1 cellular context compared by ENCODE assay signal in the genomic region with DNA sequence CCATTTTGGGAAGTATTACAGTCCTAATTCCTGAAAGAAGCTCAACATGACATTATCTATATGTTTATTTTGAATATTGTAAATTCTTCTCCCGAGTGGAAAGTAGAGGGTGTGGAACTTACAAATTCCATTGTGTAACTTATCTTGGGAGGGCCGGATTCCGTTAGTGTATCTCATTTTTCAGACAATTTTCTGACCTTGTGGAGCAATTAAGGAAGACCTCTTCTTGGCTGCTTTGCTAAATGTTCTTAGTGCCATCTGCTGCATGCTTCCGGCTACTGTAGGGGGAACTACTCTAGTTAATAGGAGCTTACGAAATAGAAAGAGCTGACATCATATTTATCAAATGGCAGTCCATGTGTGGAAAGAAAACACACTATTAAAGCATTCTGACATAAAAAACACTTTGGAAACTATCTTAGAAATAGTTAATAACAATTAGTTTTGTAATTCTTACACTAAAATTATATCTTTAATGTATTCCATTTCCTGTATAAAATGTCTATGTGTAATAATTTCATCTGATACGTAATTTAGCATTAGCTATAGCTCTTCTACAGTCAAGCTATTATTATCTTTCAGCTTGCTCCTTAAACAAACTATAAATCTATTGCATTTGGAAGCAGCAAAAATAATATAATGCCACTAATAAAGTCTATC.
TF ChIP-seq lines count a peak whose summit lies in the region.

No MANE protein-coding gene starts in this region.

TF ChIP-seq in IMR-90, 13 proteins besides CTCF, POLR2A, EP300 and RAD21 (continued from another document):
- TF ChIP-seq, protein P1, sequence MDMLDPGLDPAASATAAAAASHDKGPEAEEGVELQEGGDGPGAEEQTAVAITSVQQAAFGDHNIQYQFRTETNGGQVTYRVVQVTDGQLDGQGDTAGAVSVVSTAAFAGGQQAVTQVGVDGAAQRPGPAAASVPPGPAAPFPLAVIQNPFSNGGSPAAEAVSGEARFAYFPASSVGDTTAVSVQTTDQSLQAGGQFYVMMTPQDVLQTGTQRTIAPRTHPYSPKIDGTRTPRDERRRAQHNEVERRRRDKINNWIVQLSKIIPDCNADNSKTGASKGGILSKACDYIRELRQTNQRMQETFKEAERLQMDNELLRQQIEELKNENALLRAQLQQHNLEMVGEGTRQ (IDR thresholded peaks at IDR 0.05; ENCODE audit: low read depth, low read length) = no peak
TF ChIP-seq in IMR-90: peak in this region for 3.
